Comparison of ENCODE assay signal across 8 cellular contexts in the genomic region with DNA sequence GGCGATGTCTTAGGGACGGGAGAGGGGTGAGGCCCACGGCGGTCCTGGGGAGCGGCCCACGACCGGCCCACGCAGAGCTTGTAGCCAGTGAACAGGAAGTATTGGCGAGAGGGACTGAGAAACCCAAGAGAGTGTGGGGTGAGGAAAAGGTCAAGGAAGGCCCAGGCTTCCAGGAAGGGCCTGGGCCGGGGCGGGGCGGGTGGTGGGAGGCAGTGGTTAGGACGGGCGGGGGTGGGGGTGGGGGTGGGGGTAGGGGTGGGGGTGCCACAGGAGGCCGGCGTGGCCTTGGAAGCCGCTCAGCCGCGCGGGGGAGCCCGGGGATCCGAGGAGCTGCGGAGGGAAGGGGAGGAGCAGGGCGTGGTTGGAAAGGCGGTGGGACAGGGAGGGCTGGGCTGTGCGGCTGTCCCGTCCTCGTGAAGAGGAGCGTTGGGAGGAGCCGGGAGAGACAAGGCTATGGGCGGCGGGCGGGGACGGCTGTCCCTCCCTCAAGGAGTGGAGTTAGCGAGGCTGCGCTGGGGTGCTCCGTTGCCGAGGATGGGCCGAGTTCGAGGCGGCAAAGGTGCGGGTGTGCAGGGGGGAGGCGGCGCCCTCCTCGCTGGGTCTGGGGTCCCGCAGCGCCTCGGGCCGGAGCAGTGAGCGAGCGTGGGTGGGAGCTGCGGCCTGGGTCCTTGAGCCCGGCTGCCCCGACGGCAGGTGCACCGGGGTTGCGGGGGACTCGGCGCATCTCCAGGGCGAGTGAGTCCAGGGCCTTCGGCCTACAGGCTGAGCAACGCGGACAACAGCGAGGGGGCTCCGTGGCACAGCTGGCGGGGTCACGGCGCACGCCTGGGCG.
DNase-seq lines count a peak whose midpoint lies in the region; ATAC-seq and TF ChIP-seq lines count a peak whose summit lies in the region.

No MANE protein-coding gene starts in this region.

- peak overlapping the region; percentile 17 for H3K4me3 ChIP-seq in fibroblast of the aortic adventitia (ENCODE audit: low read depth, low read length)

- POLR2A ChIA-PET in activated CD8-positive, alpha-beta T cell treated with anti-CD3 and anti-CD28 coated beads, Interleukin-2, amount 10 ng/mL, durations not matched to agents 7 days and 5 days (lab: Charles Lee), result no interaction called here

- CTCF ChIA-PET in activated CD8-positive, alpha-beta T cell treated with anti-CD3 and anti-CD28 coated beads, Interleukin-2, amount 10 ng/mL, durations not matched to agents 7 days and 5 days (lab: Charles Lee), result no interaction called here

- H3K27ac Mint-ChIP-seq in neural crest cell (ENCODE audit: unreplicated experiment), result peak overlapping the region; percentile 67
- no peak overlapping the region for H3K27ac Mint-ChIP-seq in effector memory CD8-positive, alpha-beta T cell
- H3K27ac Mint-ChIP-seq in activated CD8-positive, alpha-beta T cell treated with anti-CD3 and anti-CD28 coated beads, Interleukin-2, amount 10 ng/mL, durations not matched to agents 7 days and 5 days, result no peak overlapping the region

- no peaks in the 10 kb centered on the region for H3K4me1 Mint-ChIP-seq in neural crest cell
- H3K4me1 Mint-ChIP-seq in effector memory CD8-positive, alpha-beta T cell (ENCODE audit: low read depth in 2 of 2), result peaks cover 0 to 6% of the 10 kb centered on the region in 2 donors
- H3K4me1 Mint-ChIP-seq in activated CD8-positive, alpha-beta T cell treated with anti-CD3 and anti-CD28 coated beads, Interleukin-2, amount 10 ng/mL, durations not matched to agents 7 days and 5 days (ENCODE audit: low read depth), result no peaks in the 10 kb centered on the region

- no peak for ATAC-seq in effector memory CD8-positive, alpha-beta T cell (replicated peaks)
- no peak for ATAC-seq in activated CD8-positive, alpha-beta T cell treated with anti-CD3 and anti-CD28 coated beads, Interleukin-2, amount 10 ng/mL, durations not matched to agents 7 days and 5 days
- ATAC-seq in HG02571 (IDR thresholded peaks at IDR 0.05; ENCODE audit: unreplicated experiment), result no peak

- no peaks in the 10 kb centered on the region for H3K27me3 Mint-ChIP-seq in neural crest cell (ENCODE audit: low read depth)
- peaks cover 24 to 50% of the 10 kb centered on the region in 2 donors for H3K27me3 Mint-ChIP-seq in effector memory CD8-positive, alpha-beta T cell
- peaks cover 20% of the 10 kb centered on the region for H3K27me3 Mint-ChIP-seq in activated CD8-positive, alpha-beta T cell treated with anti-CD3 and anti-CD28 coated beads, Interleukin-2, amount 10 ng/mL, durations not matched to agents 7 days and 5 days (ENCODE audit: low read depth)

- H3K4me3 Mint-ChIP-seq in neural crest cell, result peak overlapping the region; percentile 38
- H3K4me3 Mint-ChIP-seq in effector memory CD8-positive, alpha-beta T cell, result peak overlapping the region in 1 of 2 donors; percentile 44
- no peak overlapping the region for H3K4me3 Mint-ChIP-seq in activated CD8-positive, alpha-beta T cell treated with anti-CD3 and anti-CD28 coated beads, Interleukin-2, amount 10 ng/mL, durations not matched to agents 7 days and 5 days

- H3K36me3 Mint-ChIP-seq in neural crest cell (ENCODE audit: low read depth), result no peaks in the 10 kb centered on the region
- H3K36me3 Mint-ChIP-seq in effector memory CD8-positive, alpha-beta T cell (ENCODE audit: insufficient read depth), result no peaks in the 10 kb centered on the region
- no peaks in the 10 kb centered on the region for H3K36me3 Mint-ChIP-seq in activated CD8-positive, alpha-beta T cell treated with anti-CD3 and anti-CD28 coated beads, Interleukin-2, amount 10 ng/mL, durations not matched to agents 7 days and 5 days (ENCODE audit: low read depth)

- DNase-seq in CD1c-positive myeloid dendritic cell (ENCODE audit: extremely low spot score) (peak; percentile 31), HK-2 (ENCODE audit: unreplicated experiment) (peak; percentile 88), fibroblast of the aortic adventitia (ENCODE audit: low read depth) (peak; percentile 22), neural crest cell (ENCODE audit: low read depth, low spot score) (no peak), NCI-H2081 treated with DMSO at 0.1 percent for 48 hours (lab: John Stamatoyannopoulos, UW) (no peak)
- DNase-seq in effector memory CD8-positive, alpha-beta T cell, result no peak
- DNase-seq in activated CD8-positive, alpha-beta T cell treated with anti-CD3 and anti-CD28 coated beads, Interleukin-2, amount 10 ng/mL, durations not matched to agents 7 days and 5 days, result no peak

- no peaks in the 10 kb centered on the region for H3K9me3 Mint-ChIP-seq in neural crest cell
- no peaks in the 10 kb centered on the region for H3K9me3 Mint-ChIP-seq in effector memory CD8-positive, alpha-beta T cell
- H3K9me3 Mint-ChIP-seq in activated CD8-positive, alpha-beta T cell treated with anti-CD3 and anti-CD28 coated beads, Interleukin-2, amount 10 ng/mL, durations not matched to agents 7 days and 5 days (ENCODE audit: insufficient read depth), result no peaks in the 10 kb centered on the region

- TF ChIP-seq CTCF in fibroblast of the aortic adventitia (IDR thresholded peaks at IDR 0.05; ENCODE audit: insufficient read depth, low read length) (no peak), neural crest cell (conservative IDR thresholded peaks at IDR 0.05) (no peak)

Comparison
In these comparisons a context has a peak if more than half of its experiments do, and no peak if none do; other contexts are left out.
1. DNase-seq: peak in CD1c-positive myeloid dendritic cell (single experiment), HK-2 (single experiment) and fibroblast of the aortic adventitia (single experiment); none in neural crest cell (single experiment), NCI-H2081 treated with DMSO at 0.1 percent for 48 hours (single experiment), effector memory CD8-positive, alpha-beta T cell (0 of 3) and activated CD8-positive, alpha-beta T cell treated with anti-CD3 and anti-CD28 coated beads, Interleukin-2, amount 10 ng/mL, durations not matched to agents 7 days and 5 days (single experiment).